Comparison of ENCODE assay signal across 1 cellular context in the genomic region with DNA sequence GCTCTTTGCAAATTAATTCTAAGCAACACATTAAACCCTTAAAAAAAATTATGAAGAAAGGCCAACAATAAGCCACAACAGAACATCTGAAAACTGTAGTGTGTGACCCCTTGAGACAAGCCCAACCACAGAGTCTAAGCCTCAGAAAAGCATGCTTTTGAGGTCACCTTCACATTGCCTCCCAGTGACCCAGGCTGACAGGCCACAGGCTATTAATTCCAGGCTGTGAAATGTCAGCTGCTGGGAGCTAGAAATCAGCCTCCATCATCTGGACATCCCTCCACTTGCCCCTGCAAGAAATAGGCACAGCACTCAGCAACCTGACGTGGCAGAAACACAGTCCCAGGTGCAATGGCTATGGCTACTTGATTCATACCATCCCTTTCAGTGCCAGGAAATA.
TF ChIP-seq lines count a peak whose summit lies in the region.

No MANE protein-coding gene starts in this region.

TF ChIP-seq in IMR-90, 13 proteins besides CTCF, POLR2A, EP300 and RAD21:
- TF ChIP-seq BHLHE40 (IDR thresholded peaks at IDR 0.05; ENCODE audit: low read depth, low read length) (no peak), MAZ (IDR thresholded peaks at IDR 0.05; ENCODE audit: borderline replicate concordance, low read depth, low read length) (no peak), NFE2L2 (IDR thresholded peaks at IDR 0.05; ENCODE audit: low read depth, low read length) (no peak), RFX5 (IDR thresholded peaks at IDR 0.05; ENCODE audit: low read depth, low read length) (no peak), MXI1 (IDR thresholded peaks at IDR 0.05; ENCODE audit: borderline replicate concordance, low read depth, low read length) (no peak), CHD1 (IDR thresholded peaks at IDR 0.05; ENCODE audit: low read depth, low read length) (no peak), RCOR1 (IDR thresholded peaks at IDR 0.05; ENCODE audit: insufficient replicate concordance, low read length) (no peak), MAFK (IDR thresholded peaks at IDR 0.05; ENCODE audit: low read depth, low read length) (no peak), ELK1 (IDR thresholded peaks at IDR 0.05; ENCODE audit: borderline replicate concordance, low read depth, low read length) (no peak), FOS (IDR thresholded peaks at IDR 0.05; ENCODE audit: low read depth, low read length) (no peak), SMC3 (IDR thresholded peaks at IDR 0.05; ENCODE audit: low read depth, low read length) (no peak), CEBPB (IDR thresholded peaks at IDR 0.05; ENCODE audit: low read depth, low read length) (no peak)
- TF ChIP-seq, protein P1, sequence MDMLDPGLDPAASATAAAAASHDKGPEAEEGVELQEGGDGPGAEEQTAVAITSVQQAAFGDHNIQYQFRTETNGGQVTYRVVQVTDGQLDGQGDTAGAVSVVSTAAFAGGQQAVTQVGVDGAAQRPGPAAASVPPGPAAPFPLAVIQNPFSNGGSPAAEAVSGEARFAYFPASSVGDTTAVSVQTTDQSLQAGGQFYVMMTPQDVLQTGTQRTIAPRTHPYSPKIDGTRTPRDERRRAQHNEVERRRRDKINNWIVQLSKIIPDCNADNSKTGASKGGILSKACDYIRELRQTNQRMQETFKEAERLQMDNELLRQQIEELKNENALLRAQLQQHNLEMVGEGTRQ (IDR thresholded peaks at IDR 0.05; ENCODE audit: low read depth, low read length), result no peak
